In genomic region chr15:73633111-73633990, GRCh38 we compare ENCODE assay signal across 1 cellular context.
TF ChIP-seq lines count a peak whose summit lies in the region.

Gene NPTN, minus strand, starts transcription at chr15:73633389. Its CDS starts 174 bp downstream, at chr15:73633215.

TF ChIP-seq in K562, 482 proteins besides CTCF, POLR2A, EP300 and RAD21 (continued from another document and continues in another):
- peak; percentile 15 for TF ChIP-seq PRDM10 (IDR thresholded peaks at IDR 0.05; ENCODE audit: partially characterized antibody)
- no peak; the same call in 1 of the 2 replicates for TF ChIP-seq GMEB1 (CRISPR knock-in tag; IDR thresholded peaks at IDR 0.05)
- no peak for TF ChIP-seq RNF2 (IDR thresholded peaks at IDR 0.05)
- TF ChIP-seq SETDB1 (IDR thresholded peaks at IDR 0.05; ENCODE audit: low read length) = no peak
- TF ChIP-seq USF2 (CRISPR knock-in tag; IDR thresholded peaks at IDR 0.05) = peak; percentile 100
- TF ChIP-seq NFXL1 (CRISPR knock-in tag; IDR thresholded peaks at IDR 0.05) = no peak
- TF ChIP-seq SIRT6 (IDR thresholded peaks at IDR 0.05; ENCODE audit: low read depth, low read length) = no peak
- TF ChIP-seq RBFOX2 (IDR thresholded peaks at IDR 0.05; ENCODE audit: low read depth, low read length) = peak; percentile 83
- peak; percentile 91 for TF ChIP-seq MGA (IDR thresholded peaks at IDR 0.05)
- peak; percentile 58 for TF ChIP-seq FOXJ2 (tag; IDR thresholded peaks at IDR 0.05)
- 0 out of 2 replicates have a peak, but pooled peaks have one; percentile 61 for TF ChIP-seq RREB1 (CRISPR knock-in tag; IDR thresholded peaks at IDR 0.05)
- TF ChIP-seq POLR2B (IDR thresholded peaks at IDR 0.05; ENCODE audit: low read depth, partially characterized antibody) = peak; percentile 72
- peak; percentile 48; the same call in 1 of the 2 replicates for TF ChIP-seq PML (IDR thresholded peaks at IDR 0.05; ENCODE audit: low read length)
- no peak for TF ChIP-seq HIVEP1 (CRISPR knock-in tag; IDR thresholded peaks at IDR 0.05)
- 0 out of 2 replicates have a peak, but pooled peaks have one; percentile 18 for TF ChIP-seq CREB3 (tag; conservative IDR thresholded peaks at IDR 0.05; ENCODE audit: low read depth)
- TF ChIP-seq ARID1B (IDR thresholded peaks at IDR 0.05) = peak; percentile 28; the same call in 1 of the 2 replicates
- peak; percentile 86 for TF ChIP-seq TFAP4 (CRISPR knock-in tag; IDR thresholded peaks at IDR 0.05; ENCODE audit: borderline replicate concordance)
- peak; percentile 65 for TF ChIP-seq SMAD4 (CRISPR knock-in tag; conservative IDR thresholded peaks at IDR 0.05)
- peak; percentile 77; the same call in 1 of the 2 replicates for TF ChIP-seq MYC (IDR thresholded peaks at IDR 0.05; ENCODE audit: low read depth, low read length)
- TF ChIP-seq MYC (CRISPR knock-in tag; IDR thresholded peaks at IDR 0.05; ENCODE audit: borderline replicate concordance, low read depth) = no peak
- TF ChIP-seq MTA3 (IDR thresholded peaks at IDR 0.05; ENCODE audit: borderline replicate concordance) = peak; percentile 20; the same call in 1 of the 2 replicates
- TF ChIP-seq MAFF (IDR thresholded peaks at IDR 0.05; ENCODE audit: low read length) = peak; percentile 18; the same call in 1 of the 2 replicates
- peak; percentile 93 to 97 for TF ChIP-seq E2F6 (IDR thresholded peaks at IDR 0.05; ENCODE audit: borderline replicate concordance in 1 of 2, extremely low read depth in 1 of 2, insufficient read depth in 1 of 2, insufficient read length in 1 of 2, low read depth in 1 of 2, low read length in 1 of 2, poor library complexity in 1 of 2, severe bottlenecking in 1 of 2)
